In the genomic region with DNA sequence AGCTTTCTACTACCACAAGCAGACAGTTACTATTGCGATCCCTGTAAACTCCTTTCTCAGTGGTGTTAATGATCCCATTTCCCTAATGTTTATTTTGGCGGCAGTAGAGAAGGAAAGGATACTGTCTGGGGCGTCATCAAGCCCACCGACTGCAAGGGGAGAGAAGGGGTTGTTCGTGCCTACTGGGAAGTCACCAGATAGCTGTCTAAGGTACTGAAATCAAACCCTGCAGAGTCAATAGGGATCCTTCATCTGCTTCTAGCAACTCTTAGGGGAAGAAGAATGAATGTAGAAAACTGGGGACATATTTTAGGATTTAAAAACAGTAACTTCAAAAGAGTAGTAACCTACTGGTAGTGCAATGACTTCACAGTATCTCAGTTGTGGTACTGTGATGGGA, we compare ENCODE assay signal across 3 cellular contexts.
TF ChIP-seq lines count a peak whose summit lies in the region.

No MANE protein-coding gene starts in this region.

TF ChIP-seq in Ishikawa, 13 proteins besides CTCF, POLR2A, EP300 and RAD21 (continued from another document):
- TF ChIP-seq, protein P1, sequence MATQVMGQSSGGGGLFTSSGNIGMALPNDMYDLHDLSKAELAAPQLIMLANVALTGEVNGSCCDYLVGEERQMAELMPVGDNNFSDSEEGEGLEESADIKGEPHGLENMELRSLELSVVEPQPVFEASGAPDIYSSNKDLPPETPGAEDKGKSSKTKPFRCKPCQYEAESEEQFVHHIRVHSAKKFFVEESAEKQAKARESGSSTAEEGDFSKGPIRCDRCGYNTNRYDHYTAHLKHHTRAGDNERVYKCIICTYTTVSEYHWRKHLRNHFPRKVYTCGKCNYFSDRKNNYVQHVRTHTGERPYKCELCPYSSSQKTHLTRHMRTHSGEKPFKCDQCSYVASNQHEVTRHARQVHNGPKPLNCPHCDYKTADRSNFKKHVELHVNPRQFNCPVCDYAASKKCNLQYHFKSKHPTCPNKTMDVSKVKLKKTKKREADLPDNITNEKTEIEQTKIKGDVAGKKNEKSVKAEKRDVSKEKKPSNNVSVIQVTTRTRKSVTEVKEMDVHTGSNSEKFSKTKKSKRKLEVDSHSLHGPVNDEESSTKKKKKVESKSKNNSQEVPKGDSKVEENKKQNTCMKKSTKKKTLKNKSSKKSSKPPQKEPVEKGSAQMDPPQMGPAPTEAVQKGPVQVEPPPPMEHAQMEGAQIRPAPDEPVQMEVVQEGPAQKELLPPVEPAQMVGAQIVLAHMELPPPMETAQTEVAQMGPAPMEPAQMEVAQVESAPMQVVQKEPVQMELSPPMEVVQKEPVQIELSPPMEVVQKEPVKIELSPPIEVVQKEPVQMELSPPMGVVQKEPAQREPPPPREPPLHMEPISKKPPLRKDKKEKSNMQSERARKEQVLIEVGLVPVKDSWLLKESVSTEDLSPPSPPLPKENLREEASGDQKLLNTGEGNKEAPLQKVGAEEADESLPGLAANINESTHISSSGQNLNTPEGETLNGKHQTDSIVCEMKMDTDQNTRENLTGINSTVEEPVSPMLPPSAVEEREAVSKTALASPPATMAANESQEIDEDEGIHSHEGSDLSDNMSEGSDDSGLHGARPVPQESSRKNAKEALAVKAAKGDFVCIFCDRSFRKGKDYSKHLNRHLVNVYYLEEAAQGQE (IDR thresholded peaks at IDR 0.05; ENCODE audit: low read depth): peak; percentile 81

TF ChIP-seq in GM12878, 131 proteins besides CTCF, POLR2A, EP300 and RAD21:
- TF ChIP-seq, protein P1 (IDR thresholded peaks at IDR 0.05; ENCODE audit: low read depth, low read length): peak; percentile 73; the same call in 1 of the 2 replicates
- no peak for TF ChIP-seq WRNIP1 (IDR thresholded peaks at IDR 0.05; ENCODE audit: borderline replicate concordance, low read depth, low read length)

TF ChIP-seq in liver, 16 proteins besides CTCF, POLR2A, EP300 and RAD21 (continued from another document):
- TF ChIP-seq, protein P1 (IDR thresholded peaks at IDR 0.05): peak; percentile 18
